ENCODE assay signal across 15 cellular contexts in genomic region chr20:50282592-50283241, GRCh38.
A peak's percentile ranks its signal among the peaks of the same experiment; 100 is the strongest.
DNase-seq lines count a peak whose midpoint lies in the region; ATAC-seq and TF ChIP-seq lines count a peak whose summit lies in the region.
"Had no signal": no experiment of that assay in that cellular context is flagged by ENCODE, and none has a peak within 500 bp of the region (broad histone marks: within the 10 kb centered on the region; RNA-seq: fewer than 3 reads in every experiment).

No MANE protein-coding gene starts in this region.

- H4K8ac ChIP-seq in IMR-90 (ENCODE audit: low read depth in 2 of 2, low read length in 2 of 2), result peak overlapping the region; percentile 81 to 97; a peak in 2 of 4 replicates

- in situ Hi-C loops in IMR-90 (cut with MboI; ENCODE audit: low sequenced_read_pairs), result no loop called here

- H3K4me3 ChIP-seq in IMR-90 (ENCODE audit: insufficient read depth, low read depth, low read length) (no peak overlapping the region), endodermal cell (ENCODE audit: low read length) (no peak overlapping the region)
- H3K4me3 ChIP-seq: BLaER1, HAP-1, left lung had no signal

- H3K36me3 ChIP-seq in IMR-90 (ENCODE audit: control insufficient read depth, insufficient read depth, low read length) (no peaks in the 10 kb centered on the region), endodermal cell (ENCODE audit: control insufficient read depth, insufficient read depth, low read length) (no peaks in the 10 kb centered on the region)
- H3K36me3 ChIP-seq: BLaER1, HAP-1 had no signal

- peaks cover 36% of the 10 kb centered on the region for H3K4me1 ChIP-seq in IMR-90 (ENCODE audit: control insufficient read depth, insufficient read depth, low read length)
- H3K4me1 ChIP-seq in endodermal cell (ENCODE audit: control insufficient read depth, insufficient read depth, low read length), result no peaks in the 10 kb centered on the region

- peaks cover 0 to 26% of the 10 kb centered on the region in 2 experiments; a peak in 2 of 4 replicates for H3K79me1 ChIP-seq in IMR-90 (ENCODE audit: low read depth in 1 of 2, low read length in 2 of 2)

- peaks cover 13% of the 10 kb centered on the region for H3K36me3 Mint-ChIP-seq in Calu3 (ENCODE audit: insufficient read depth, unreplicated experiment)
- no peaks in the 10 kb centered on the region for H3K36me3 Mint-ChIP-seq in endodermal cell (ENCODE audit: low read depth)
- H3K36me3 Mint-ChIP-seq in stimulated activated memory B cell treated with anti-CD40 and anti-IgM and Interleukin-4, amounts not matched to agents 10 μg/mL and 1 μg/mL and 100 μg/mL, for 72 hours, result no peaks in the 10 kb centered on the region
- H3K36me3 Mint-ChIP-seq: IgD-negative memory B cell had no signal

- peak overlapping the region; percentile 89 for H3K14ac ChIP-seq in IMR-90 (replicated peaks; ENCODE audit: low read depth, low read length)

- H3K4ac ChIP-seq in IMR-90 (ENCODE audit: low read depth, low read length), result peak overlapping the region; percentile 97

- H3K4me3 Mint-ChIP-seq in Calu3 (ENCODE audit: low read depth, unreplicated experiment), result no peak overlapping the region
- H3K4me3 Mint-ChIP-seq in endodermal cell, result no peak overlapping the region
- no peak overlapping the region for H3K4me3 Mint-ChIP-seq in stimulated activated memory B cell treated with anti-CD40 and anti-IgM and Interleukin-4, amounts not matched to agents 10 μg/mL and 1 μg/mL and 100 μg/mL, for 72 hours
- H3K4me3 Mint-ChIP-seq: IgD-negative memory B cell had no signal

- peak overlapping the region; percentile 99 for H2BK20ac ChIP-seq in IMR-90 (ENCODE audit: low read depth, low read length)

- TF ChIP-seq CTCF in Calu3 (IDR thresholded peaks at IDR 0.05; ENCODE audit: unreplicated experiment), result no peak
- no peak for TF ChIP-seq CTCF in IMR-90 (conservative IDR thresholded peaks at IDR 0.05; ENCODE audit: low read depth, low read length)
- TF ChIP-seq CTCF in endodermal cell (conservative IDR thresholded peaks at IDR 0.05), result no peak

- peak overlapping the region; percentile 99 for H2BK120ac ChIP-seq in IMR-90 (ENCODE audit: low read depth, low read length)

- peaks cover 39% of the 10 kb centered on the region for H3K9me1 ChIP-seq in IMR-90 (ENCODE audit: insufficient read depth, low read length)

- H2BK5ac ChIP-seq in IMR-90 (ENCODE audit: low read depth, low read length, poor library complexity, severe bottlenecking), result no peak overlapping the region

- H3K9me3 ChIP-seq in IMR-90 (ENCODE audit: control insufficient read depth, insufficient read depth, low read length), result no peaks in the 10 kb centered on the region
- H3K9me3 ChIP-seq in endodermal cell (ENCODE audit: control insufficient read depth, low read length), result no peaks in the 10 kb centered on the region
- H3K9me3 ChIP-seq: BLaER1, HAP-1, left lung had no signal

- CTCF ChIA-PET in Calu3 (lab: Charles Lee), result interaction anchor here (0.6 to 1.1 kb wide), 2 partner anchors 46 to 169 kb away, joined by 3 to 6 read pairs; partner anchors contain the start of gene UBE2V1
- CTCF ChIA-PET in IMR-90 (lab: Yijun Ruan, JAX), result interaction anchor here (0.5 to 0.6 kb wide), 2 partner anchors 27 to 60 kb away, joined by 3 read pairs; no protein-coding TSS in a partner anchor

- POLR2A ChIA-PET in IMR-90 (lab: Charles Lee; ENCODE audit: unreplicated experiment), result no interaction called here

- peak overlapping the region; percentile 71; the same call in 1 of the 2 replicates for H3K18ac ChIP-seq in IMR-90 (ENCODE audit: low read depth, low read length)

- no peaks in the 10 kb centered on the region for H4K20me1 ChIP-seq in IMR-90 (ENCODE audit: insufficient read depth, low read length)

- ATAC-seq in IMR-90 (ENCODE audit: low read depth), result no peak
- no peak for ATAC-seq in stimulated activated memory B cell treated with anti-CD40 and anti-IgM and Interleukin-4, amounts not matched to agents 10 μg/mL and 1 μg/mL and 100 μg/mL, for 72 hours
- ATAC-seq: left lung had no signal

- H3K9me3 Mint-ChIP-seq in Calu3 (ENCODE audit: low read depth, unreplicated experiment) (no peaks in the 10 kb centered on the region), endodermal cell (no peaks in the 10 kb centered on the region)
- no peaks in the 10 kb centered on the region for H3K9me3 Mint-ChIP-seq in stimulated activated memory B cell treated with anti-CD40 and anti-IgM and Interleukin-4, amounts not matched to agents 10 μg/mL and 1 μg/mL and 100 μg/mL, for 72 hours
- H3K9me3 Mint-ChIP-seq: IgD-negative memory B cell had no signal

- H3K56ac ChIP-seq in IMR-90 (ENCODE audit: extremely low read depth, insufficient read depth, low read length), result no peak overlapping the region

- peak overlapping the region; percentile 23; the same call in 1 of the 2 replicates for H4K5ac ChIP-seq in IMR-90 (ENCODE audit: low read depth, low read length)

- TF ChIP-seq RAD21 in IMR-90 (IDR thresholded peaks at IDR 0.05; ENCODE audit: low read length), result no peak

- no peaks in the 10 kb centered on the region for H3K27me3 Mint-ChIP-seq in Calu3 (ENCODE audit: unreplicated experiment)
- H3K27me3 Mint-ChIP-seq in endodermal cell (ENCODE audit: insufficient read depth), result no peaks in the 10 kb centered on the region
- peaks cover 55% of the 10 kb centered on the region for H3K27me3 Mint-ChIP-seq in stimulated activated memory B cell treated with anti-CD40 and anti-IgM and Interleukin-4, amounts not matched to agents 10 μg/mL and 1 μg/mL and 100 μg/mL, for 72 hours

- no peak overlapping the region for H3K9ac ChIP-seq in IMR-90 (ENCODE audit: low read depth, low read length)
- H3K9ac ChIP-seq in endodermal cell (ENCODE audit: extremely low read depth, low read length, poor library complexity, severe bottlenecking), result no peak overlapping the region
- H3K9ac ChIP-seq: BLaER1 had no signal

- intact Hi-C loops in Calu3 (cut with micrococcal nuclease; ENCODE audit: unreplicated experiment) (no loop called here), IMR-90 (cut with micrococcal nuclease) (no loop called here)

- dilution Hi-C loops in IMR-90 (cut with HindIII; ENCODE audit: low sequenced_read_pairs, unreplicated experiment), result no loop called here

- H4K91ac ChIP-seq in IMR-90 (ENCODE audit: insufficient read depth, low read depth, low read length), result peak overlapping the region; percentile 99

- peak overlapping the region; percentile 98 for H2AK5ac ChIP-seq in IMR-90 (ENCODE audit: low read depth, low read length)

- peak overlapping the region; percentile 88; the same call in 2 of the 3 replicates for H2BK15ac ChIP-seq in IMR-90 (ENCODE audit: low read depth, low read length)

- no peak overlapping the region for H3K4me2 ChIP-seq in IMR-90 (ENCODE audit: low read depth, low read length)

- BruUV-seq in Calu3 (replicated peaks; lab: Mats Ljungman, UMichigan), result no TSS peak
- BruUV-seq in IMR-90 (replicated peaks; lab: Mats Ljungman, UMichigan), result no TSS peak

- H2AFZ ChIP-seq in IMR-90 (replicated peaks; ENCODE audit: low read length, poor library complexity), result peak overlapping the region; percentile 77

- H3K27me3 ChIP-seq in IMR-90 (ENCODE audit: control insufficient read depth, insufficient read depth, low read length), result no peaks in the 10 kb centered on the region
- no peaks in the 10 kb centered on the region for H3K27me3 ChIP-seq in endodermal cell (ENCODE audit: control insufficient read depth, insufficient read depth, low read length, poor library complexity, severe bottlenecking)
- H3K27me3 ChIP-seq: left lung had no signal

- H3K4me1 Mint-ChIP-seq in Calu3 (ENCODE audit: low read depth, unreplicated experiment) (peaks cover 54% of the 10 kb centered on the region), endodermal cell (no peaks in the 10 kb centered on the region)
- H3K4me1 Mint-ChIP-seq in stimulated activated memory B cell treated with anti-CD40 and anti-IgM and Interleukin-4, amounts not matched to agents 10 μg/mL and 1 μg/mL and 100 μg/mL, for 72 hours, result peaks cover 40% of the 10 kb centered on the region

- H3K27ac ChIP-seq in IMR-90 (ENCODE audit: insufficient read depth, low read length) (0 out of 2 replicates have a peak overlapping the region, but pooled peaks have one; percentile 96), endodermal cell (ENCODE audit: low read depth, low read length) (no peak overlapping the region)
- H3K27ac ChIP-seq: BLaER1 had no signal

- H3K27ac Mint-ChIP-seq in Calu3 (ENCODE audit: unreplicated experiment) (peak overlapping the region; percentile 3), endodermal cell (peak overlapping the region; percentile 10)
- H3K27ac Mint-ChIP-seq in stimulated activated memory B cell treated with anti-CD40 and anti-IgM and Interleukin-4, amounts not matched to agents 10 μg/mL and 1 μg/mL and 100 μg/mL, for 72 hours, result peak overlapping the region; percentile 36
- H3K27ac Mint-ChIP-seq: IgD-negative memory B cell had no signal

- H3K23ac ChIP-seq in IMR-90 (ENCODE audit: low read depth, low read length), result no peak overlapping the region; the same call in 1 of the 2 replicates

- no peak overlapping the region for H2AK9ac ChIP-seq in IMR-90 (replicated peaks; ENCODE audit: low read depth, low read length, poor library complexity)

- no peak for TF ChIP-seq POLR2A in IMR-90 (IDR thresholded peaks at IDR 0.05; ENCODE audit: low read depth, low read length)

- WGBS in IMR-90 (ENCODE audit: extremely low coverage in 2 of 2, insufficient read length in 1 of 2), 2 experiments, result 90% methylated on average over 12 of the region's 17 CpGs; no CpG with 5 or more reads in 1 of the 2 experiments
- 89 to 90% methylated on average over 5 to 17 of the region's 17 CpGs for WGBS in endodermal cell (ENCODE audit: insufficient coverage in 1 of 2, insufficient read length in 1 of 2), 2 experiments

- DNase-seq in Calu3, result no peak
- no peak for DNase-seq in IMR-90
- DNase-seq in endodermal cell, result no peak
- DNase-seq in dedifferentiated amniotic fluid mesenchymal stem cell (ENCODE audit: extremely low spot score), result no peak
- DNase-seq in H4 (ENCODE audit: low spot score), result no peak
- DNase-seq in stimulated activated CD4-positive, alpha-beta T cell treated with anti-CD3 and anti-CD28 coated beads, Interleukin-15, amount 100 ng/mL, for 24 hours, result no peak
- DNase-seq: DMS79; effector memory CD4-positive, alpha-beta T cell; NCI-H1105; NCI-H2171 had no signal

TF ChIP-seq in IMR-90, 13 proteins besides CTCF, POLR2A, EP300 and RAD21 (continues in another document):
- TF ChIP-seq RCOR1 (IDR thresholded peaks at IDR 0.05; ENCODE audit: insufficient replicate concordance, low read length) (no peak), MAFK (IDR thresholded peaks at IDR 0.05; ENCODE audit: low read depth, low read length) (no peak), ELK1 (IDR thresholded peaks at IDR 0.05; ENCODE audit: borderline replicate concordance, low read depth, low read length) (no peak), SMC3 (IDR thresholded peaks at IDR 0.05; ENCODE audit: low read depth, low read length) (no peak)
